Comparison of ENCODE assay signal across 19 cellular contexts in genomic region chr1:214277704-214278635, GRCh38. TPM values are rescaled to one million over a fixed set of nuclear protein-coding genes. Genes with fewer than 3 reads are reported as not detected.
DNase-seq lines count a peak whose midpoint lies in the region; ATAC-seq and TF ChIP-seq lines count a peak whose summit lies in the region.
"Had no signal": no experiment of that assay in that cellular context is flagged by ENCODE, and none has a peak within 500 bp of the region (broad histone marks: within the 10 kb centered on the region; RNA-seq: fewer than 3 reads in every experiment).

No MANE protein-coding gene starts in this region.

- peak overlapping the region; percentile 87 for H3K4me2 ChIP-seq in Loucy (ENCODE audit: low read depth, low read length, poor library complexity, severe bottlenecking)
- H3K4me2 ChIP-seq: GM23338 had no signal

- H4K20me1 ChIP-seq in Loucy (ENCODE audit: insufficient read depth, low read length, poor library complexity, severe bottlenecking): no peaks in the 10 kb centered on the region

- peaks cover 28% of the 10 kb centered on the region for H3K79me2 ChIP-seq in Loucy (ENCODE audit: insufficient read depth, low read length)

- H3K9me3 Mint-ChIP-seq in CD4-positive, alpha-beta memory T cell: peaks cover 0 to 6% (median 0%) of the 10 kb centered on the region in 8 donors
- H3K9me3 Mint-ChIP-seq in nephron progenitor cell: peaks cover 20% of the 10 kb centered on the region
- H3K9me3 Mint-ChIP-seq: effector memory CD8-positive, alpha-beta T cell; T-helper 1 cell treated with Interleukin-12 subunit alpha and Interleukin-12 subunit beta and Interleukin-4 antibody, amounts not matched to agents 30 μg/mL and 1 μg/mL, for 36 hours had no signal

- CTCF ChIA-PET in CD4-positive, alpha-beta memory T cell (lab: Charles Lee; ENCODE audit: partially characterized antibody): interaction anchor here (1.1 to 6.8 kb wide), 6 partner anchors 17 to 54 kb away, joined by 3 to 48 read pairs (median 16); no protein-coding TSS in a partner anchor

- H3K9ac ChIP-seq in Loucy (ENCODE audit: low read depth, low read length, poor library complexity, severe bottlenecking): no peak overlapping the region

- H3K4me1 Mint-ChIP-seq in CD4-positive, alpha-beta memory T cell: peaks cover 25 to 35% (median 30%) of the 10 kb centered on the region in 4 donors
- H3K4me1 Mint-ChIP-seq in nephron progenitor cell: peaks cover 47% of the 10 kb centered on the region

- POLR2A ChIA-PET in CD4-positive, alpha-beta memory T cell (lab: Charles Lee; ENCODE audit: partially characterized antibody): no interaction called here

- no peak overlapping the region for H3K4me3 Mint-ChIP-seq in CD4-positive, alpha-beta memory T cell
- peak overlapping the region; percentile 33 for H3K4me3 Mint-ChIP-seq in nephron progenitor cell
- H3K4me3 Mint-ChIP-seq: effector memory CD8-positive, alpha-beta T cell; GM23338; T-helper 1 cell treated with Interleukin-12 subunit alpha and Interleukin-12 subunit beta and Interleukin-4 antibody, amounts not matched to agents 30 μg/mL and 1 μg/mL, for 36 hours had no signal

- WGBS in heart right ventricle, 2 donors: 31 to 47% methylated on average over 11 of the region's 11 CpGs

- peaks cover 25% of the 10 kb centered on the region for H3K4me1 ChIP-seq in CD4-positive, alpha-beta memory T cell (ENCODE audit: insufficient read depth, low read length)
- peaks cover 47% of the 10 kb centered on the region for H3K4me1 ChIP-seq in Loucy (ENCODE audit: insufficient read depth, low read length, poor library complexity, severe bottlenecking)
- H3K4me1 ChIP-seq in heart right ventricle: peaks cover 4 to 52% (median 24%) of the 10 kb centered on the region in 9 donors

- no peaks in the 10 kb centered on the region for H3K9me3 ChIP-seq in CD4-positive, alpha-beta memory T cell (ENCODE audit: control insufficient read depth in 1 of 2, low read length in 2 of 2)
- H3K9me3 ChIP-seq in Loucy (ENCODE audit: insufficient read depth, low read depth, low read length): no peaks in the 10 kb centered on the region
- H3K9me3 ChIP-seq in heart right ventricle: peaks cover 0 to 11% (median 0%) of the 10 kb centered on the region in 11 donors
- H3K9me3 ChIP-seq: testis had no signal

- peak overlapping the region in 6 of 7 donors; percentile 13 to 78 (median 52) for H3K27ac Mint-ChIP-seq in CD4-positive, alpha-beta memory T cell
- H3K27ac Mint-ChIP-seq in nephron progenitor cell: no peak overlapping the region
- H3K27ac Mint-ChIP-seq: GM23338 had no signal

- H3K4me3 ChIP-seq in CD4-positive, alpha-beta memory T cell (ENCODE audit: low read length in 2 of 2): no peak overlapping the region
- H3K4me3 ChIP-seq in Loucy (ENCODE audit: low read length, poor library complexity, severe bottlenecking): no peak overlapping the region
- H3K4me3 ChIP-seq in heart right ventricle: no peak overlapping the region
- H3K4me3 ChIP-seq: GM23338, testis had no signal

- H3K27ac ChIP-seq in CD4-positive, alpha-beta memory T cell (ENCODE audit: low read depth, low read length): no peak overlapping the region
- peak overlapping the region; percentile 60 to 100 (median 98) for H3K27ac ChIP-seq in heart right ventricle
- H3K27ac ChIP-seq: testis had no signal

- peaks cover 0 to 3% of the 10 kb centered on the region in 2 donors for H3K36me3 Mint-ChIP-seq in CD4-positive, alpha-beta memory T cell
- H3K36me3 Mint-ChIP-seq in nephron progenitor cell (ENCODE audit: low read depth): peaks cover 41% of the 10 kb centered on the region

- ATAC-seq in heart right ventricle (peak in 7 of 8 donors; percentile 15 to 78 (median 60)), GM18907 (IDR thresholded peaks at IDR 0.05; ENCODE audit: unreplicated experiment) (no peak)
- ATAC-seq: effector memory CD8-positive, alpha-beta T cell; GM23338 had no signal

- no peak overlapping the region for H2AFZ ChIP-seq in Loucy (ENCODE audit: low read length)
- H2AFZ ChIP-seq: GM23338 had no signal

- peaks cover 17% of the 10 kb centered on the region for H3F3A ChIP-seq in Loucy (ENCODE audit: low read depth)

- no peaks in the 10 kb centered on the region for H3K9me2 ChIP-seq in Loucy (replicated peaks; ENCODE audit: low read depth, low read length)

- no peak for TF ChIP-seq CTCF in Loucy (conservative IDR thresholded peaks at IDR 0.05; ENCODE audit: low read length)
- TF ChIP-seq CTCF in heart right ventricle (IDR thresholded peaks at IDR 0.05): no peak
- TF ChIP-seq CTCF in nephron progenitor cell (IDR thresholded peaks at IDR 0.05): no peak

- H3K27me3 Mint-ChIP-seq in CD4-positive, alpha-beta memory T cell: peaks cover 0 to 2% of the 10 kb centered on the region in 2 donors
- peaks cover 3% of the 10 kb centered on the region for H3K27me3 Mint-ChIP-seq in nephron progenitor cell (ENCODE audit: low read depth, poor library complexity)
- H3K27me3 Mint-ChIP-seq: effector memory CD8-positive, alpha-beta T cell had no signal

- no peak for DNase-seq in CD4-positive, alpha-beta memory T cell
- DNase-seq in heart right ventricle (peak in 1 of 2 donors; percentile 40), nephron progenitor cell (no peak), HUDEP-2 (lab: John Stamatoyannopoulos, UW; ENCODE audit: unreplicated experiment in 76 of 76) (no peak), NCI-H526 (lab: John Stamatoyannopoulos, UW) (no peak)
- no peak for DNase-seq in activated CD4-positive, alpha-beta T cell treated with anti-CD3 and anti-CD28 coated beads, Interleukin-2, amount 50 U/mL, for 4 hours
- DNase-seq: activated CD4-positive, alpha-beta T cell treated with anti-CD3 and anti-CD28 coated beads, Interleukin-2, amount 50 U/mL, for 48 hours; activated naive CD4-positive, alpha-beta T cell treated with Interleukin-2 at 50 U/mL for 16 hours; activated T-cell treated with anti-CD3 and anti-CD28 coated beads for 4 hours; effector memory CD8-positive, alpha-beta T cell; EL; NCI-H1417; NCI-H748 treated with DMSO at 0.1 percent for 48 hours; OCI-M1; testis had no signal

- no peaks in the 10 kb centered on the region for H3K36me3 ChIP-seq in CD4-positive, alpha-beta memory T cell (ENCODE audit: insufficient read depth, low read length)
- H3K36me3 ChIP-seq in Loucy (ENCODE audit: insufficient read depth, low read length): no peaks in the 10 kb centered on the region
- H3K36me3 ChIP-seq in heart right ventricle: no peaks in the 10 kb centered on the region

- intact Hi-C loops in CD4-positive, alpha-beta memory T cell (cut with micrococcal nuclease): no loop called here
- intact Hi-C loops in heart right ventricle (cut with DNase I): loop anchor here in 3 of 10 donors (5.0 kb wide), 3 partner anchors 34 to 51 kb away; no protein-coding TSS in a partner anchor

- H3K27me3 ChIP-seq in CD4-positive, alpha-beta memory T cell (ENCODE audit: insufficient read depth, low read length): no peaks in the 10 kb centered on the region
- H3K27me3 ChIP-seq in Loucy (ENCODE audit: insufficient read depth, low read length, poor library complexity, severe bottlenecking) (no peaks in the 10 kb centered on the region), heart right ventricle (no peaks in the 10 kb centered on the region)
- H3K27me3 ChIP-seq: testis had no signal

RNA-seq across cellular contexts. Expression of gene SMYD2, which starts 3.0 kb away (rescaled TPM):
- total RNA-seq in CD4-positive, alpha-beta memory T cell: 10 to 100 TPM; 41.4 to 41.9 TPM
- 10 to 100 TPM; 46.1 to 77.9 TPM for polyA plus RNA-seq in CD4-positive, alpha-beta memory T cell
- total RNA-seq in heart right ventricle: 100 to 1,000 TPM; 158 to 438 (median 356) TPM
- polyA plus RNA-seq in heart right ventricle: 100 to 1,000 TPM in 1 of 2 donors, 10 to 100 TPM in 1; 97.3 to 149 TPM
